In genomic region chr4:186844059-186844681, GRCh38 we compare ENCODE assay signal across 9 cellular contexts.
DNase-seq lines count a peak whose midpoint lies in the region; ATAC-seq and TF ChIP-seq lines count a peak whose summit lies in the region.
"Had no signal": no experiment of that assay in that cellular context is flagged by ENCODE, and none has a peak within 500 bp of the region (broad histone marks: within the 10 kb centered on the region; RNA-seq: fewer than 3 reads in every experiment).

No MANE protein-coding gene starts in this region.

- H3K4me2 ChIP-seq in OCI-LY7 (ENCODE audit: low read length), result no peak overlapping the region; the same call in 1 of the 2 replicates

- no peaks in the 10 kb centered on the region for H4K20me1 ChIP-seq in OCI-LY7 (ENCODE audit: insufficient read depth, low read length)

- no peaks in the 10 kb centered on the region for H3K9me3 ChIP-seq in mucosa of descending colon
- H3K9me3 ChIP-seq in OCI-LY7 (ENCODE audit: low read length), result no peaks in the 10 kb centered on the region

- TF ChIP-seq CTCF in dorsolateral prefrontal cortex (IDR thresholded peaks at IDR 0.05 in 54 of 56, conservative IDR thresholded peaks at IDR 0.05 in 2 of 56; ENCODE audit: low read depth in 1 of 56, partially characterized antibody in 56 of 56) (no peak), mucosa of descending colon (IDR thresholded peaks at IDR 0.05) (no peak), OCI-LY7 (conservative IDR thresholded peaks at IDR 0.05; ENCODE audit: low read length) (no peak)

- H3K27me3 ChIP-seq in dorsolateral prefrontal cortex, result peaks cover 0 to 3% (median 0%) of the 10 kb centered on the region in 45 donors

- H3K9me2 ChIP-seq in OCI-LY7 (ENCODE audit: insufficient read depth, low read length), result no peaks in the 10 kb centered on the region

- H3K27ac ChIP-seq in dorsolateral prefrontal cortex, result peak overlapping the region in 2 of 59 donors; percentile 12 to 18
- H3K27ac ChIP-seq in OCI-LY7 (ENCODE audit: low read depth, low read length, poor library complexity, severe bottlenecking), result no peak overlapping the region

- CTCF ChIA-PET in OCI-LY7 (lab: Charles Lee; ENCODE audit: unreplicated experiment), result no interaction called here

- H3K4me1 ChIP-seq in mucosa of descending colon (ENCODE audit: low read depth) (no peaks in the 10 kb centered on the region), OCI-LY7 (ENCODE audit: insufficient read depth, low read length, poor library complexity, severe bottlenecking) (no peaks in the 10 kb centered on the region)

- DNase-seq in A172 (ENCODE audit: low spot score), result peak; percentile 49
- peak; percentile 61 for DNase-seq in NOMO-1 treated with DMSO at 0.1 percent for 48 hours (lab: John Stamatoyannopoulos, UW; ENCODE audit: unreplicated experiment)
- no peak for DNase-seq in dorsolateral prefrontal cortex
- peak; percentile 38 to 45 (median 44) for DNase-seq in mucosa of descending colon
- no peak for DNase-seq in OCI-LY7 (ENCODE audit: low spot score)
- DNase-seq in activated CD4-positive, alpha-beta T cell treated with anti-CD3 and anti-CD28 coated beads, Interleukin-2, amount 50 U/mL, for 1 hour, result no peak
- DNase-seq: NCI-H345 had no signal

- peak overlapping the region in 42 of 59 donors; percentile 8 to 55 (median 30) for H3K4me3 ChIP-seq in dorsolateral prefrontal cortex
- no peak overlapping the region for H3K4me3 ChIP-seq in mucosa of descending colon
- H3K4me3 ChIP-seq in OCI-LY7 (ENCODE audit: low read depth, low read length, poor library complexity, severe bottlenecking), result no peak overlapping the region

- H3K36me3 ChIP-seq in mucosa of descending colon (ENCODE audit: low read depth), result no peaks in the 10 kb centered on the region
- no peaks in the 10 kb centered on the region for H3K36me3 ChIP-seq in OCI-LY7 (ENCODE audit: insufficient read depth, low read length)

- POLR2A ChIA-PET in OCI-LY7 (lab: Charles Lee), result interaction anchor here (0.6 to 0.8 kb wide), 2 partner anchors 17 to 795 kb away, joined by 3 to 6 read pairs; no protein-coding TSS in a partner anchor

- H2AFZ ChIP-seq in OCI-LY7 (ENCODE audit: low read length), result no peak overlapping the region

- ATAC-seq in mucosa of descending colon, result peak; percentile 69
- ATAC-seq in HG02870 (IDR thresholded peaks at IDR 0.05; ENCODE audit: unreplicated experiment), result no peak
- ATAC-seq in HG02763 (IDR thresholded peaks at IDR 0.05; ENCODE audit: unreplicated experiment), result no peak

- no TSS peak for BruUV-seq in OCI-LY7 (replicated peaks; lab: Mats Ljungman, UMichigan)

- no peaks in the 10 kb centered on the region for H3K79me2 ChIP-seq in OCI-LY7 (ENCODE audit: insufficient read depth, low read depth, low read length)

- intact Hi-C loops in dorsolateral prefrontal cortex (cut with DNase I) (no loop called here), mucosa of descending colon (cut with DNase I, micrococcal nuclease) (no loop called here), OCI-LY7 (cut with micrococcal nuclease; ENCODE audit: unreplicated experiment) (no loop called here)

Comparison
In these comparisons a context has a peak if more than half of its experiments do, and no peak if none do; other contexts are left out.
1. DNase-seq: peak in A172 (single experiment), NOMO-1 treated with DMSO at 0.1 percent for 48 hours (single experiment) and mucosa of descending colon (3 of 3); none in dorsolateral prefrontal cortex (0 of 10), OCI-LY7 (single experiment) and activated CD4-positive, alpha-beta T cell treated with anti-CD3 and anti-CD28 coated beads, Interleukin-2, amount 50 U/mL, for 1 hour (single experiment).
2. H3K4me3 ChIP-seq: peak in dorsolateral prefrontal cortex (42 of 59); none in mucosa of descending colon (single experiment) and OCI-LY7 (single experiment).